In genomic region chr2:236862961-236863728, GRCh38 we compare ENCODE assay signal across 9 cellular contexts.
DNase-seq lines count a peak whose midpoint lies in the region; ATAC-seq and TF ChIP-seq lines count a peak whose summit lies in the region.
"Had no signal": no experiment of that assay in that cellular context is flagged by ENCODE, and none has a peak within 500 bp of the region (broad histone marks: within the 10 kb centered on the region; RNA-seq: fewer than 3 reads in every experiment).

No MANE protein-coding gene starts in this region.

- H3K27ac Mint-ChIP-seq in brain (peak overlapping the region in 3 of 5 experiments; percentile 40 to 94 (median 92)), osteocyte (ENCODE audit: unreplicated experiment) (peak overlapping the region; percentile 91), Calu3 (ENCODE audit: unreplicated experiment) (no peak overlapping the region)

- H3K9me3 Mint-ChIP-seq in brain (peaks cover 28 to 42% (median 36%) of the 10 kb centered on the region in 5 experiments), osteocyte (ENCODE audit: unreplicated experiment) (peaks cover 11% of the 10 kb centered on the region), Calu3 (ENCODE audit: low read depth, unreplicated experiment) (peaks cover 13% of the 10 kb centered on the region)

- no peak for TF ChIP-seq CTCF in brain (conservative IDR thresholded peaks at IDR 0.05)
- TF ChIP-seq CTCF in osteocyte (IDR thresholded peaks at IDR 0.05): no peak
- TF ChIP-seq CTCF in Calu3 (IDR thresholded peaks at IDR 0.05; ENCODE audit: unreplicated experiment): no peak

- no TSS peak for BruUV-seq in Calu3 (replicated peaks; lab: Mats Ljungman, UMichigan)

- H3K4me3 Mint-ChIP-seq in brain (peak overlapping the region in 1 of 5 experiments; percentile 11), osteocyte (ENCODE audit: unreplicated experiment) (no peak overlapping the region), Calu3 (ENCODE audit: low read depth, unreplicated experiment) (no peak overlapping the region)

- H3K4me1 Mint-ChIP-seq in brain (peaks cover 52% of the 10 kb centered on the region), osteocyte (ENCODE audit: unreplicated experiment) (peaks cover 30% of the 10 kb centered on the region), Calu3 (ENCODE audit: low read depth, unreplicated experiment) (no peaks in the 10 kb centered on the region)

- peak; percentile 85 for DNase-seq in osteocyte (ENCODE audit: extremely low spot score, unreplicated experiment)
- no peak for DNase-seq in Calu3
- no peak for DNase-seq in DMS153 (lab: John Stamatoyannopoulos, UW)
- no peak for DNase-seq in medulla oblongata (ENCODE audit: extremely low spot score)
- no peak for DNase-seq in NCI-H345 treated with DMSO at 0.1 percent for 48 hours (lab: John Stamatoyannopoulos, UW; ENCODE audit: unreplicated experiment)
- DNase-seq: NCI-H524 had no signal

- H3K36me3 Mint-ChIP-seq in brain (peaks cover 14% of the 10 kb centered on the region), osteocyte (ENCODE audit: unreplicated experiment) (peaks cover 2% of the 10 kb centered on the region), Calu3 (ENCODE audit: insufficient read depth, unreplicated experiment) (no peaks in the 10 kb centered on the region)

- CTCF ChIA-PET in Calu3 (lab: Charles Lee): no interaction called here

- intact Hi-C loops in Calu3 (cut with micrococcal nuclease; ENCODE audit: unreplicated experiment): no loop called here

- ATAC-seq in GM18861 (IDR thresholded peaks at IDR 0.05; ENCODE audit: unreplicated experiment): peak; percentile 84
- peak; percentile 74 for ATAC-seq in HG03066 (IDR thresholded peaks at IDR 0.05; ENCODE audit: low read depth, unreplicated experiment)

- peaks cover 8% of the 10 kb centered on the region for H3K27me3 Mint-ChIP-seq in brain
- H3K27me3 Mint-ChIP-seq in osteocyte (ENCODE audit: unreplicated experiment): no peaks in the 10 kb centered on the region
- no peaks in the 10 kb centered on the region for H3K27me3 Mint-ChIP-seq in Calu3 (ENCODE audit: unreplicated experiment)
